ENCODE assay signal across 1 cellular context in the genomic region with DNA sequence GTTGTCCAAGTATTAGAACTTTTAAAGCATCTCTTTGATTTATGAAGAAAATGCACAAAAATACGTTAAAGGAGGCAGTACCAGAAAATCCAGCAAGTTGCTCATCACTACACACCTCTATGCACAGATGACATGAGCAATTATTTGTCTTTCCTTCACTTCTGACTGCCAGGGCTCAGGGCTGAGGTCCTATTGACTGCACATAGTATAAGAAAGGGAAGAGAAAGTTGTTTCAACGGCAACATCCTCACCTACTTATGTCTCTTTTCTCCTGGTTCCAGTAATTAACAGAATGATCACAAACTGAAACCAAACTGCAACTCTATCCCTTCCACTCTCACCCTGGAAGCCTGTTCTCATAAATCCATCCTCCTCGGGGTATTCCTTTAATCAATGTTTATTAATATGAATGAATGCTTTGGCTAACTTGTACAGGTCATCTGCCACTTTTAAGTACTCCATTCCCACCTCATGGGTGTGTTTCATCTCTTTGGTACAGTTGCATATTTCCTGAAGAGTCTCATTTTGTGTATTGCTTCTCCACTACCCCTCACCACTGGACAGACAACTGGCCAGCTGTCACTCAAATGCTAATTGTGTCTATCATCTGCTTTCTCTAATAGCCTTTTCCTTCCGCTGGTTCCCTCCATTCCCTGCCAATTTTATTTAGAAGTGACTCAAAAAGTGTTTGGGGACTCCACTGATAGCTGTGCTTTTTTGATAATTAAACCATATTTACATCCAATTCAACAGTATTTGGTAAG.
TF ChIP-seq lines count a peak whose summit lies in the region.

No MANE protein-coding gene starts in this region.

TF ChIP-seq in IMR-90, 13 proteins besides CTCF, POLR2A, EP300 and RAD21:
- no peak for TF ChIP-seq BHLHE40 (IDR thresholded peaks at IDR 0.05; ENCODE audit: low read depth, low read length)
- TF ChIP-seq MAZ (IDR thresholded peaks at IDR 0.05; ENCODE audit: borderline replicate concordance, low read depth, low read length): no peak
- TF ChIP-seq MXI1 (IDR thresholded peaks at IDR 0.05; ENCODE audit: borderline replicate concordance, low read depth, low read length): no peak
